In genomic region chr3:110878692-110879091, GRCh38 we compare ENCODE assay signal across 9 cellular contexts.
"Had no signal": no experiment of that assay in that cellular context is flagged by ENCODE, and none has a peak within 500 bp of the region (broad histone marks: within the 10 kb centered on the region; RNA-seq: fewer than 3 reads in every experiment).

No MANE protein-coding gene starts in this region.

- H2AFZ ChIP-seq: GM23338 had no signal

- ATAC-seq: GM23338, K562 had no signal

- H3K4me2 ChIP-seq: GM23338 had no signal

- H3K27ac ChIP-seq: HL-60 had no signal

- FAIRE-seq: H1, H54, K562 had no signal

- H3K4me3 ChIP-seq: GM23338, K562 had no signal

- H3K4me3 Mint-ChIP-seq: GM23338, H9 had no signal

- H3K4me1 Mint-ChIP-seq: GM23338, H9 had no signal

- DNase-seq: H9, HCEC 1CT, IMR-90, KG1 had no signal

- H3K27ac Mint-ChIP-seq: GM23338, H9 had no signal
